In genomic region chr9:2838356-2838983, GRCh38 we compare ENCODE assay signal across 10 cellular contexts. TPM values are rescaled to one million over a fixed set of nuclear protein-coding genes. Genes with fewer than 3 reads are reported as not detected.
DNase-seq lines count a peak whose midpoint lies in the region; ATAC-seq, FAIRE-seq and TF ChIP-seq lines count a peak whose summit lies in the region.
"Had no signal": no experiment of that assay in that cellular context is flagged by ENCODE, and none has a peak within 500 bp of the region (broad histone marks: within the 10 kb centered on the region; RNA-seq: fewer than 3 reads in every experiment).

No MANE protein-coding gene starts in this region.

- peaks cover 0 to 12% of the 10 kb centered on the region in 2 experiments; a peak in 3 of 4 replicates for H3K36me3 ChIP-seq in GM12878 (ENCODE audit: control insufficient read depth in 2 of 2, insufficient read depth in 2 of 2, low read length in 1 of 2)
- H3K36me3 ChIP-seq in left lung: peaks cover 0 to 38% of the 10 kb centered on the region in 2 donors
- H3K36me3 ChIP-seq in thoracic aorta: no peaks in the 10 kb centered on the region

- DNase-seq in activated CD4-positive, alpha-beta T cell treated with anti-CD3 and anti-CD28 coated beads for 36 hours: no peak
- no peak for DNase-seq in activated CD4-positive, alpha-beta T cell treated with anti-CD3 and anti-CD28 coated beads, Interleukin-2, amount 50 U/mL, for 48 hours
- DNase-seq in GM12878 (ENCODE audit: low read depth, low spot score) (no peak), left lung (no peak), thoracic aorta (ENCODE audit: low spot score) (no peak), NCI-H2029 (lab: John Stamatoyannopoulos, UW) (no peak)

- H3K36me3 Mint-ChIP-seq in activated CD4-positive, alpha-beta T cell treated with anti-CD3 and anti-CD28 coated beads for 36 hours (ENCODE audit: low read depth): peaks cover 41% of the 10 kb centered on the region

- H3K9me3 ChIP-seq in GM12878 (replicated peaks; ENCODE audit: control insufficient read depth, insufficient read depth, low read length): no peaks in the 10 kb centered on the region
- H3K9me3 ChIP-seq in left lung: no peaks in the 10 kb centered on the region
- H3K9me3 ChIP-seq in thoracic aorta: no peaks in the 10 kb centered on the region

- H3K4me2 ChIP-seq in GM12878 (ENCODE audit: control insufficient read depth, insufficient read depth): 0 out of 2 replicates have a peak overlapping the region, but pooled peaks have one; percentile 22

- peak overlapping the region; percentile 77 for H3K27ac Mint-ChIP-seq in activated CD4-positive, alpha-beta T cell treated with anti-CD3 and anti-CD28 coated beads for 36 hours
- H3K27ac Mint-ChIP-seq: memory B cell had no signal

- H3K4me1 ChIP-seq in GM12878 (ENCODE audit: control insufficient read depth, insufficient read depth, low read length) (peaks cover 5% of the 10 kb centered on the region), left lung (peaks cover 16 to 59% of the 10 kb centered on the region in 2 donors), thoracic aorta (ENCODE audit: control insufficient read depth in 1 of 2, low read depth in 2 of 2) (peaks cover 37 to 50% of the 10 kb centered on the region in 2 donors)

- H3K27me3 ChIP-seq in GM12878 (replicated peaks in 1 of 2; ENCODE audit: control insufficient read depth in 2 of 2, insufficient read depth in 2 of 2, low read length in 1 of 2) (no peaks in the 10 kb centered on the region), left lung (no peaks in the 10 kb centered on the region), thoracic aorta (replicated peaks; ENCODE audit: insufficient read depth) (no peaks in the 10 kb centered on the region)

- RAD21 ChIA-PET in GM12878 (lab: Charles Lee; ENCODE audit: unreplicated experiment): no interaction called here

- ATAC-seq in activated CD4-positive, alpha-beta T cell treated with anti-CD3 and anti-CD28 coated beads for 36 hours: no peak
- ATAC-seq in GM12878 (no peak), left lung (peak; percentile 53), thoracic aorta (ENCODE audit: insufficient number of reproducible peaks, low FRiP score, low read depth) (no peak), HG02852 (IDR thresholded peaks at IDR 0.05; ENCODE audit: unreplicated experiment) (no peak), HG02973 (IDR thresholded peaks at IDR 0.05; ENCODE audit: unreplicated experiment) (no peak)
- ATAC-seq: HCT116 had no signal

- no peaks in the 10 kb centered on the region for H3K9me3 Mint-ChIP-seq in activated CD4-positive, alpha-beta T cell treated with anti-CD3 and anti-CD28 coated beads for 36 hours (ENCODE audit: low read depth)
- H3K9me3 Mint-ChIP-seq: memory B cell had no signal

- CTCF ChIA-PET in activated CD4-positive, alpha-beta T cell treated with anti-CD3 and anti-CD28 coated beads for 36 hours (lab: Charles Lee): interaction anchor here (0.6 kb wide), 1 partner anchor 684 kb away, joined by 3 read pairs; no protein-coding TSS in a partner anchor
- CTCF ChIA-PET in GM12878 (lab: Yijun Ruan, JAX): interaction anchor here (0.6 to 3.1 kb wide), 3 partner anchors 20 to 373 kb away, joined by 3 to 14 read pairs (median 4); no protein-coding TSS in a partner anchor

- SMC1A ChIA-PET in GM12878 (lab: Charles Lee; ENCODE audit: uncharacterized antibody, unreplicated experiment): no interaction called here

- no peak overlapping the region for H3K27ac ChIP-seq in GM12878 (ENCODE audit: control insufficient read depth, insufficient read depth)
- peak overlapping the region; percentile 59 to 79 for H3K27ac ChIP-seq in left lung
- peak overlapping the region; percentile 16 to 45 for H3K27ac ChIP-seq in thoracic aorta

- TF ChIP-seq POLR2A in GM12878 (IDR thresholded peaks at IDR 0.05; ENCODE audit: low read depth, low read length): no peak

- in situ Hi-C loops in GM12878 (cut with MboI): no loop called here

- peaks cover 4% of the 10 kb centered on the region; the same call in 1 of the 2 replicates for H4K20me1 ChIP-seq in GM12878 (ENCODE audit: control insufficient read depth, insufficient read depth)

- 94% methylated on average over 2 of the region's 2 CpGs for WGBS in GM12878 (ENCODE audit: insufficient coverage, insufficient replicate concordance, low lambda C conversion rate, missing lambda C conversion rate)

- TF ChIP-seq CTCF in GM12878 (IDR thresholded peaks at IDR 0.05 in 2 of 3, conservative IDR thresholded peaks at IDR 0.05 in 1 of 3; ENCODE audit: control insufficient read depth in 2 of 3, extremely low read depth in 1 of 3, insufficient read depth in 1 of 3, low read depth in 3 of 3, low read length in 3 of 3) (no peak), left lung (IDR thresholded peaks at IDR 0.05) (no peak), thoracic aorta (IDR thresholded peaks at IDR 0.05) (no peak)

- H3K9ac ChIP-seq in GM12878 (ENCODE audit: control insufficient read depth, insufficient read depth, low read length): no peak overlapping the region

- intact Hi-C loops in activated CD4-positive, alpha-beta T cell treated with anti-CD3 and anti-CD28 coated beads for 36 hours (cut with DNase I, micrococcal nuclease): loop anchor here in 1 of 2 experiments (5.0 to 10.0 kb wide), 2 partner anchors 36 to 704 kb away; no protein-coding TSS in a partner anchor
- intact Hi-C loops in GM12878 (cut with micrococcal nuclease; ENCODE audit: unreplicated experiment): no loop called here
- intact Hi-C loops in left lung (cut with DNase I): loop anchor here in 1 of 2 donors (10.0 kb wide), 1 partner anchor 704 kb away; no protein-coding TSS in a partner anchor

- H3K27me3 Mint-ChIP-seq in activated CD4-positive, alpha-beta T cell treated with anti-CD3 and anti-CD28 coated beads for 36 hours: no peaks in the 10 kb centered on the region
- H3K27me3 Mint-ChIP-seq: memory B cell had no signal

- TF ChIP-seq RAD21 in GM12878 (IDR thresholded peaks at IDR 0.05; ENCODE audit: insufficient read depth, low read depth, low read length): no peak

- peaks cover 56% of the 10 kb centered on the region for H3K79me2 ChIP-seq in GM12878 (ENCODE audit: control insufficient read depth, insufficient read depth, low read length)

- no TSS peak for BruUV-seq in GM12878 (replicated peaks; lab: Mats Ljungman, UMichigan)

- no peak overlapping the region for H2AFZ ChIP-seq in GM12878 (ENCODE audit: control insufficient read depth, low read depth, low read length)

- no peak for FAIRE-seq in GM12878 (lab: Jason Lieb, UNC)

- no peak overlapping the region for H3K4me3 Mint-ChIP-seq in activated CD4-positive, alpha-beta T cell treated with anti-CD3 and anti-CD28 coated beads for 36 hours
- H3K4me3 Mint-ChIP-seq: memory B cell had no signal

- POLR2A ChIA-PET in activated CD4-positive, alpha-beta T cell treated with anti-CD3 and anti-CD28 coated beads for 36 hours (lab: Charles Lee): interaction anchor here (0.7 kb wide), 1 partner anchor 32 kb away, joined by 5 read pairs; no protein-coding TSS in a partner anchor
- POLR2A ChIA-PET in GM12878 (lab: Charles Lee): no interaction called here

- TF ChIP-seq EP300 in GM12878 (IDR thresholded peaks at IDR 0.05; ENCODE audit: borderline replicate concordance in 1 of 2, control insufficient read depth in 1 of 2, low read depth in 2 of 2, low read length in 2 of 2): no peak

- H3K4me3 ChIP-seq in GM12878: peak overlapping the region; percentile 1; the same call in 1 of the 2 replicates
- H3K4me3 ChIP-seq in left lung: peak overlapping the region in 1 of 2 donors; percentile 4
- peak overlapping the region; percentile 56 for H3K4me3 ChIP-seq in thoracic aorta

- peaks cover 15% of the 10 kb centered on the region for H3K4me1 Mint-ChIP-seq in activated CD4-positive, alpha-beta T cell treated with anti-CD3 and anti-CD28 coated beads for 36 hours

RNA-seq across cellular contexts. Expression of gene PUM3, which starts 5.4 kb away (rescaled TPM):
- total RNA-seq in activated CD4-positive, alpha-beta T cell treated with anti-CD3 and anti-CD28 coated beads for 36 hours: 100 to 1,000 TPM; 111 to 112 TPM
- 179 and 185 TPM in 2 replicates for total RNA-seq in GM12878 (2013; cell fraction: nucleolus; rRNA removed)
- total RNA-seq in GM12878 (2014; rRNA removed) (53.1 and 63.2 TPM in 2 replicates), GM12878 (2014; rRNA removed; fragmentation: Illumina TruSeq; extraction: Trizol) (108 and 117 TPM in 2 replicates), GM12878 (2021) (63.6 and 75.7 TPM in 2 replicates), left lung (10 to 100 TPM; 32.7 to 44.9 TPM), thoracic aorta (10 to 100 TPM; 12.0 to 50.6 TPM)
- polyA plus RNA-seq in GM12878 (2011; ENCODE audit: low read depth): 24.8 TPM
- polyA plus RNA-seq in GM12878 (2011; rRNA removed) (51.7 and 77.0 TPM in 2 replicates), GM12878 (2014; fragmentation: Illumina TruSeq; extraction: Trizol) (86.6 and 102 TPM in 2 replicates), GM12878 (2014; fragmentation: Nextera tagmentation; extraction: Ambion mirVana) (100 to 1,000 TPM in 1 of 2 experiments, 10 to 100 TPM in 1; 62.3 to 108 TPM), GM12878 (2014; rRNA removed) (44.9 and 55.8 TPM in 2 replicates), GM12878 (2016; fragmentation: Nextera tagmentation; extraction: Ambion mirVana) (10 to 100 TPM; 88.4 to 89.5 TPM)
- 22.1 and 23.1 TPM in 2 replicates for polyA plus RNA-seq in GM12878 (2011; cell fraction: cytosol; rRNA removed)
- polyA plus RNA-seq in GM12878 (2011; cell fraction: nucleus; rRNA removed): 50.4 and 58.4 TPM in 2 replicates
- polyA plus RNA-seq in GM12878 (2012): 36.5 and 37.8 TPM in 2 replicates
- 28.1 and 41.2 TPM in 2 replicates for polyA minus RNA-seq in GM12878 (2011; rRNA and poly(A)+ RNA removed)
- 15.2 and 17.5 TPM in 2 replicates for polyA minus RNA-seq in GM12878 (2011; cell fraction: cytosol; rRNA and poly(A)+ RNA removed)
- 45.5 and 76.6 TPM in 2 replicates for polyA minus RNA-seq in GM12878 (2011; cell fraction: nucleus; rRNA and poly(A)+ RNA removed)
